Comparison of ENCODE assay signal across 8 cellular contexts in the genomic region with DNA sequence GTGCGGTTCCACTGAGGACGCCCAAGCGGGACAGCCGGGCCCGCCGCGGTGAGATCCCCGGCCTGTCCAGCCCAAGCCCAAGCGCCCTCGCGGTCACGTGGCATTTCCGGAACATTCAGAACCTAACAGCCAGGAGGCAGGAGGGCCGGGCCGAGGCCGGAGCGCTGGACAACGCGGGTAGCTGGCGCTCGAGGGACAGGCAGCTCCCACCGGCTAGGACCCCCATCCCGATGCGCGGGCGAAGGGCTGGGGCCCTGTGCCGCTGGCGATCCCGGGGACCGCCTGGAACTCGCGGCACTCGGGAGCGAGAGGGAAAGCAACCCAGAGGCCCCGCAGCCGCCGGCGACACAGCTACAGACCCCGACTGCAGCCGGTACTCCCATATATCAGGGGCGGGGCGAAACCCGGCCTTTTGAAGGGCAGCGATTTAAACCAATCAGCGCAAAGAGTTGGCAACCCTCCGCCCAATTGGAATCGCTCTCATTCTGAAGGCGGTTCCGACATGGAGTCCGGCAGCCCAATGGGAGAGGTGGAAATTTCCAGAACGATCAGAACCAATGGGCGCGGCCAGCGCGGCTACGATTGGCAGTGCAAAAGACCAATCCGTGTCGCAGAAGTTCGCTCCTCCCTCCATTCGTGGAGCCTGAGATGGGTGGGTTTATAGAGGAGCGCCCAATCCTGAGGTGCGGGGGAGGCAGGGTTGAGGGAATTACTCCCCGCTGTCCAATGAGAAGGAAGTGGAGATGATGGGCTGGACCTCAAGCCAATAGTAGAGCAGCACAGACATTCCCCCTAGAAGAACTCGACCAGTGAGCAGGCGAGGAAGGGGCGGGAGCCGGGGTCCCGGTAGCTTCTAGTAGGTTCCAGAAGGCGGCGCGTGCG. TPM values are rescaled to one million over a fixed set of nuclear protein-coding genes. Genes with fewer than 3 reads are reported as not detected.
A peak's percentile ranks its signal among the peaks of the same experiment; 100 is the strongest.
DNase-seq lines count a peak whose midpoint lies in the region; ATAC-seq and TF ChIP-seq lines count a peak whose summit lies in the region.

A gene (plus strand): TSS at position 849 of the 882 bp plus-strand sequence. CDS start 91 bp downstream, outside the sequence.

- peak within 1 kb of the TSS; percentile 79 for H3K4me3 ChIP-seq in AG09309 (ENCODE audit: control insufficient read depth, low read depth, low read length)

- H3K9me3 Mint-ChIP-seq in activated B cell treated with CpG ODN at 0.5 μM for 24 hours: no peaks in the 10 kb centered on the region

- CTCF ChIA-PET in activated B cell treated with CpG ODN at 0.5 μM for 24 hours (lab: Charles Lee): interaction anchor here (0.7 to 1.5 kb wide), 7 partner anchors 19 to 132 kb away, joined by 3 to 10 read pairs (median 4); a partner anchor contains a TSS

- H3K27me3 Mint-ChIP-seq in activated B cell treated with CpG ODN at 0.5 μM for 24 hours: no peaks in the 10 kb centered on the region

- peaks cover 16% of the 10 kb centered on the region for H3K36me3 Mint-ChIP-seq in activated B cell treated with CpG ODN at 0.5 μM for 24 hours (ENCODE audit: low read depth)

- POLR2A ChIA-PET in activated B cell treated with CpG ODN at 0.5 μM for 24 hours (lab: Charles Lee): interaction anchor here (0.5 to 6.1 kb wide), 31 partner anchors 12 to 1373 kb away, joined by 3 to 92 read pairs (median 6); a partner anchor contains a TSS

- H3K4me3 Mint-ChIP-seq in activated B cell treated with CpG ODN at 0.5 μM for 24 hours: no peak within 1 kb of the TSS

- peak within 1 kb of the TSS; percentile 97 for H3K27ac Mint-ChIP-seq in activated B cell treated with CpG ODN at 0.5 μM for 24 hours

- TF ChIP-seq POLR2A in GM18951 (IDR thresholded peaks at IDR 0.05; ENCODE audit: extremely low read depth, insufficient read depth, insufficient read length): peak; percentile 99

- ATAC-seq in HG03196 (IDR thresholded peaks at IDR 0.05; ENCODE audit: unreplicated experiment) (peak; percentile 84), activated B cell treated with CpG ODN at 0.5 μM for 24 hours (ENCODE audit: low read depth) (peak; percentile 87)

- intact Hi-C loops in activated B cell treated with CpG ODN at 0.5 μM for 24 hours (cut with micrococcal nuclease): loop anchor here (1.0 to 2.0 kb wide), 10 partner anchors 19 to 346 kb away; a partner anchor contains a TSS

- in situ Hi-C loops in GM18951 (cut with MboI; ENCODE audit: low sequenced_read_pairs, unreplicated experiment): no loop called here

- TF ChIP-seq CTCF in AG09309 (IDR thresholded peaks at IDR 0.05; ENCODE audit: control insufficient read depth, insufficient read depth, low read depth, low read length, missing control alignments) (peak; percentile 61), activated B cell treated with CpG ODN at 0.5 μM for 24 hours (IDR thresholded peaks at IDR 0.05) (no peak)

- DNase-seq in AG09309 (ENCODE audit: low read depth): peak; percentile 100
- peak; percentile 100 for DNase-seq in NCI-H345 (lab: John Stamatoyannopoulos, UW)
- peak; percentile 93 for DNase-seq in activated B cell treated with CpG ODN at 0.5 μM for 24 hours
- peak; percentile 100 for DNase-seq in central memory CD4-positive, alpha-beta T cell
- DNase-seq in inferior parietal cortex (ENCODE audit: extremely low spot score): peak; percentile 100
- peak; percentile 97 to 98 for DNase-seq in stimulated activated CD4-positive, alpha-beta T cell treated with anti-CD3 and anti-CD28 coated beads, Interleukin-12 subunit alpha, Interleukin-12 subunit beta, amount 100 ng/mL, for 24 hours (ENCODE audit: low read depth in 2 of 2)

- peaks cover 27% of the 10 kb centered on the region for H3K4me1 Mint-ChIP-seq in activated B cell treated with CpG ODN at 0.5 μM for 24 hours

RNA-seq across cellular contexts. Expression of the gene that starts here (rescaled TPM):
- total RNA-seq in activated B cell treated with CpG ODN at 0.5 μM for 24 hours: 155 and 159 TPM in 2 replicates

Comparison
In these comparisons a context has a peak if more than half of its experiments do, and no peak if none do; other contexts are left out.
1. Peak in every context shown above with its lines: DNase-seq, ATAC-seq and H3K4me3 ChIP-seq.